In the genomic region with DNA sequence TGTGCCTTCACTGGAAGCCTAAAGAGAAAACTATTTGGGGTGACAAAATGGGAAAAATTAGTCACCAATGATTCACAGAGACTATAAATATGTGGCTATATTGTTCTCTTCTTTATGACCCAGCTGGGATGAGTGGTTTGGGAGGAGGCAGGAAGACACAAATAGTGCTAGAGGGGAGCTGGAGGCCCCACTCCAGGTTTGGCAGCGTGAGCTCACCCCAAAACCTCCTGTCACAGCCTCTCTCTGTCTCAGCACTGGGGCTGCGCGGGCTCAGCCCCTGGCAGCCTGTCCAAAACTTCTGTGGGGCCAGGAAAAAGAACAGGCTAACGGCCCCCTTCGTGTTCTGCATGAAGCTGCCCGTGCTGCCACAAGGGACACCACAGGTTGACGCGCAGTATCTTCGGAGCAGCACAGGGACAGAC, we compare ENCODE assay signal across 13 cellular contexts.
A peak's percentile ranks its signal among the peaks of the same experiment; 100 is the strongest.
DNase-seq lines count a peak whose midpoint lies in the region; ATAC-seq, FAIRE-seq and TF ChIP-seq lines count a peak whose summit lies in the region.
"Had no signal": no experiment of that assay in that cellular context is flagged by ENCODE, and none has a peak within 500 bp of the region (broad histone marks: within the 10 kb centered on the region; RNA-seq: fewer than 3 reads in every experiment).

No MANE protein-coding gene starts in this region.

- ATAC-seq in activated T-cell treated with anti-CD3 and anti-CD28 coated beads, Interleukin-2, amount 50 U/mL, for 4 hours, result peak; percentile 30 to 58
- peak; percentile 33 for ATAC-seq in stimulated activated effector memory CD8-positive, alpha-beta T cell treated with anti-CD3 and anti-CD28 coated beads, Interleukin-12 subunit alpha, Interleukin-12 subunit beta, amount 100 ng/mL, for 72 hours
- ATAC-seq in pancreas, result no peak

- no peaks in the 10 kb centered on the region for H3K9me3 Mint-ChIP-seq in activated T-cell treated with anti-CD3 and anti-CD28 coated beads, Interleukin-2, amount 50 U/mL, for 4 hours
- H3K9me3 Mint-ChIP-seq in endodermal cell, result no peaks in the 10 kb centered on the region
- H3K9me3 Mint-ChIP-seq in stimulated activated effector memory CD8-positive, alpha-beta T cell treated with anti-CD3 and anti-CD28 coated beads, Interleukin-12 subunit alpha, Interleukin-12 subunit beta, amount 100 ng/mL, for 72 hours, result no peaks in the 10 kb centered on the region
- H3K9me3 Mint-ChIP-seq: activated B cell treated with CpG ODN at 0.5 μM for 24 hours had no signal

- H3K9me3 ChIP-seq in endodermal cell (ENCODE audit: control insufficient read depth, low read length), result no peaks in the 10 kb centered on the region
- H3K9me3 ChIP-seq in pancreas, result no peaks in the 10 kb centered on the region
- H3K9me3 ChIP-seq: BE2C had no signal

- no peak overlapping the region for H3K4me3 Mint-ChIP-seq in activated T-cell treated with anti-CD3 and anti-CD28 coated beads, Interleukin-2, amount 50 U/mL, for 4 hours
- H3K4me3 Mint-ChIP-seq in endodermal cell, result no peak overlapping the region
- H3K4me3 Mint-ChIP-seq in stimulated activated effector memory CD8-positive, alpha-beta T cell treated with anti-CD3 and anti-CD28 coated beads, Interleukin-12 subunit alpha, Interleukin-12 subunit beta, amount 100 ng/mL, for 72 hours, result no peak overlapping the region
- H3K4me3 Mint-ChIP-seq: activated B cell treated with CpG ODN at 0.5 μM for 24 hours had no signal

- H3K27me3 ChIP-seq in endodermal cell (ENCODE audit: control insufficient read depth, insufficient read depth, low read length, poor library complexity, severe bottlenecking) (no peaks in the 10 kb centered on the region), pancreas (no peaks in the 10 kb centered on the region)
- H3K27me3 ChIP-seq: BE2C had no signal

- H3K27me3 Mint-ChIP-seq in activated T-cell treated with anti-CD3 and anti-CD28 coated beads, Interleukin-2, amount 50 U/mL, for 4 hours (ENCODE audit: low read depth), result no peaks in the 10 kb centered on the region
- peaks cover 4% of the 10 kb centered on the region for H3K27me3 Mint-ChIP-seq in endodermal cell (ENCODE audit: insufficient read depth)
- H3K27me3 Mint-ChIP-seq: activated B cell treated with CpG ODN at 0.5 μM for 24 hours had no signal

- H3K36me3 Mint-ChIP-seq in activated T-cell treated with anti-CD3 and anti-CD28 coated beads, Interleukin-2, amount 50 U/mL, for 4 hours (ENCODE audit: insufficient read depth), result no peaks in the 10 kb centered on the region
- no peaks in the 10 kb centered on the region for H3K36me3 Mint-ChIP-seq in endodermal cell (ENCODE audit: low read depth)
- H3K36me3 Mint-ChIP-seq in stimulated activated effector memory CD8-positive, alpha-beta T cell treated with anti-CD3 and anti-CD28 coated beads, Interleukin-12 subunit alpha, Interleukin-12 subunit beta, amount 100 ng/mL, for 72 hours, result no peaks in the 10 kb centered on the region

- peaks cover 35% of the 10 kb centered on the region for H3K4me1 Mint-ChIP-seq in activated T-cell treated with anti-CD3 and anti-CD28 coated beads, Interleukin-2, amount 50 U/mL, for 4 hours (ENCODE audit: low read depth)
- no peaks in the 10 kb centered on the region for H3K4me1 Mint-ChIP-seq in endodermal cell
- peaks cover 48% of the 10 kb centered on the region for H3K4me1 Mint-ChIP-seq in stimulated activated effector memory CD8-positive, alpha-beta T cell treated with anti-CD3 and anti-CD28 coated beads, Interleukin-12 subunit alpha, Interleukin-12 subunit beta, amount 100 ng/mL, for 72 hours

- no peak overlapping the region for H3K27ac Mint-ChIP-seq in endodermal cell
- H3K27ac Mint-ChIP-seq in stimulated activated effector memory CD8-positive, alpha-beta T cell treated with anti-CD3 and anti-CD28 coated beads, Interleukin-12 subunit alpha, Interleukin-12 subunit beta, amount 100 ng/mL, for 72 hours, result peak overlapping the region; percentile 57
- H3K27ac Mint-ChIP-seq: activated B cell treated with CpG ODN at 0.5 μM for 24 hours had no signal

- 90 to 96% methylated on average over 9 of the region's 9 CpGs for WGBS in endodermal cell (ENCODE audit: insufficient coverage in 1 of 2, insufficient read length in 1 of 2), 2 experiments
- WGBS in pancreas, 2 donors, result 92 to 96% methylated on average over 9 of the region's 9 CpGs

- H3K27ac ChIP-seq in endodermal cell (ENCODE audit: low read depth, low read length) (no peak overlapping the region), pancreas (no peak overlapping the region)

- no peak overlapping the region for H3K9ac ChIP-seq in endodermal cell (ENCODE audit: extremely low read depth, low read length, poor library complexity, severe bottlenecking)

- H3K4me3 ChIP-seq in endodermal cell (ENCODE audit: low read length) (no peak overlapping the region), pancreas (no peak overlapping the region)

- no peak for FAIRE-seq in pancreas (lab: Jason Lieb, UNC)
- FAIRE-seq: RCC 7860 had no signal

- TF ChIP-seq CTCF in endodermal cell (conservative IDR thresholded peaks at IDR 0.05) (peak; percentile 47), pancreas (IDR thresholded peaks at IDR 0.05) (no peak)

- no peak for DNase-seq in activated T-cell treated with anti-CD3 and anti-CD28 coated beads, Interleukin-2, amount 50 U/mL, for 4 hours
- DNase-seq in activated T-cell treated with anti-CD3 and anti-CD28 coated beads for 4 hours (no peak), RPMI7951 (ENCODE audit: low read depth) (peak; percentile 58), endodermal cell (no peak), pancreas (no peak), NCI-H2171 treated with DMSO at 0.1 percent for 48 hours (lab: John Stamatoyannopoulos, UW) (no peak), cerebellar nuclear complex (lab: John Stamatoyannopoulos, UW) (no peak)
- no peak for DNase-seq in stimulated activated effector memory CD8-positive, alpha-beta T cell treated with anti-CD3 and anti-CD28 coated beads, Interleukin-12 subunit alpha, Interleukin-12 subunit beta, amount 100 ng/mL, for 72 hours (ENCODE audit: low spot score in 2 of 2)
- DNase-seq: activated B cell treated with CpG ODN at 0.5 μM for 24 hours; activated naive CD4-positive, alpha-beta T cell treated with anti-CD3 and anti-CD28 coated beads, Interleukin-2, amount 50 U/mL, for 16 hours; BE2C; NCI-H345 had no signal

- H3K4me1 ChIP-seq in endodermal cell (ENCODE audit: control insufficient read depth, insufficient read depth, low read length), result no peaks in the 10 kb centered on the region
- H3K4me1 ChIP-seq in pancreas, result peaks cover 0 to 6% (median 5%) of the 10 kb centered on the region in 3 donors
- H3K4me1 ChIP-seq: BE2C had no signal

- intact Hi-C loops in pancreas (cut with DNase I), result no loop called here

- H3K36me3 ChIP-seq in endodermal cell (ENCODE audit: control insufficient read depth, insufficient read depth, low read length) (no peaks in the 10 kb centered on the region), pancreas (no peaks in the 10 kb centered on the region)
- H3K36me3 ChIP-seq: BE2C had no signal

Comparison
In these comparisons a context has a peak if more than half of its experiments do, and no peak if none do; other contexts are left out.
1. ATAC-seq: peak in activated T-cell treated with anti-CD3 and anti-CD28 coated beads, Interleukin-2, amount 50 U/mL, for 4 hours (2 of 2) and stimulated activated effector memory CD8-positive, alpha-beta T cell treated with anti-CD3 and anti-CD28 coated beads, Interleukin-12 subunit alpha, Interleukin-12 subunit beta, amount 100 ng/mL, for 72 hours (single experiment); none in pancreas (0 of 4).